8 cellular contexts compared by ENCODE assay signal in genomic region chr7:130363156-130363847, GRCh38. TPM values are rescaled to one million over a fixed set of nuclear protein-coding genes. Genes with fewer than 3 reads are reported as not detected.
DNase-seq lines count a peak whose midpoint lies in the region; ATAC-seq, FAIRE-seq and TF ChIP-seq lines count a peak whose summit lies in the region.

No MANE protein-coding gene starts in this region.

- SMC1A ChIA-PET in GM12878 (lab: Charles Lee; ENCODE audit: uncharacterized antibody, unreplicated experiment) = interaction anchor here (0.7 kb wide), 1 partner anchor 229 kb away, joined by 3 read pairs; no protein-coding TSS in a partner anchor

- H3K4me2 ChIP-seq in GM12878 (ENCODE audit: control insufficient read depth, insufficient read depth) = no peak overlapping the region

- no peaks in the 10 kb centered on the region for H3K79me2 ChIP-seq in GM12878 (ENCODE audit: control insufficient read depth, insufficient read depth, low read length)

- POLR2A ChIA-PET in GM12878 (lab: Charles Lee) = interaction anchor here (0.5 kb wide), 1 partner anchor 176 kb away, joined by 3 read pairs; no protein-coding TSS in a partner anchor

- DNase-seq in Caki2 (ENCODE audit: low read depth) (peak; percentile 69), GM12878 (ENCODE audit: low read depth, low spot score) (no peak), pancreas (peak in 1 of 6 donors; percentile 71), NCI-H82 treated with DMSO at 0.1 percent for 48 hours (lab: John Stamatoyannopoulos, UW; ENCODE audit: unreplicated experiment) (no peak), NCI-H2029 treated with DMSO at 0.1 percent for 48 hours (lab: John Stamatoyannopoulos, UW) (no peak), NCI-H2081 treated with DMSO at 0.1 percent for 48 hours (lab: John Stamatoyannopoulos, UW) (no peak), T-helper 9 cell (no peak)

- in situ Hi-C loops in Caki2 (cut with HindIII; ENCODE audit: low pct_unique_long_range_greater_than_20kb, low sequenced_read_pairs) = no loop called here
- in situ Hi-C loops in GM12878 (cut with MboI) = no loop called here

- no peak for TF ChIP-seq EP300 in GM12878 (IDR thresholded peaks at IDR 0.05; ENCODE audit: borderline replicate concordance in 1 of 2, control insufficient read depth in 1 of 2, low read depth in 2 of 2, low read length in 2 of 2)

- H3K4me3 ChIP-seq in GM12878 (no peak overlapping the region), pancreas (no peak overlapping the region)

- ATAC-seq in HG02642 (IDR thresholded peaks at IDR 0.05; ENCODE audit: poor library complexity, unreplicated experiment) (peak; percentile 48), GM12878 (peak; percentile 51), pancreas (peak; percentile 47 to 84 (median 66))

- H3K27me3 ChIP-seq in GM12878 (replicated peaks in 1 of 2; ENCODE audit: control insufficient read depth in 2 of 2, insufficient read depth in 2 of 2, low read length in 1 of 2) (no peaks in the 10 kb centered on the region), pancreas (no peaks in the 10 kb centered on the region)

- 10% methylated on average over 8 of the region's 8 CpGs for WGBS in GM12878 (ENCODE audit: insufficient coverage, insufficient replicate concordance, low lambda C conversion rate, missing lambda C conversion rate)
- 77 to 84% methylated on average over 8 of the region's 8 CpGs for WGBS in pancreas, 2 donors

- RAD21 ChIA-PET in GM12878 (lab: Charles Lee; ENCODE audit: unreplicated experiment) = no interaction called here

- FAIRE-seq in GM12878 (lab: Jason Lieb, UNC) (peak; percentile 73), pancreas (lab: Jason Lieb, UNC) (no peak)

- no peak overlapping the region for H2AFZ ChIP-seq in GM12878 (ENCODE audit: control insufficient read depth, low read depth, low read length)

- CTCF ChIA-PET in GM12878 (lab: Yijun Ruan, JAX) = no interaction called here

- TF ChIP-seq POLR2A in GM12878 (IDR thresholded peaks at IDR 0.05; ENCODE audit: low read depth, low read length) = no peak

- H3K27ac ChIP-seq in GM12878 (ENCODE audit: control insufficient read depth, insufficient read depth) (no peak overlapping the region), pancreas (peak overlapping the region in 1 of 4 donors; percentile 3)

- H3K4me1 ChIP-seq in GM12878 (ENCODE audit: control insufficient read depth, insufficient read depth, low read length) (peaks cover 13% of the 10 kb centered on the region), pancreas (peaks cover 14 to 24% (median 21%) of the 10 kb centered on the region in 3 donors)

- TF ChIP-seq CTCF in GM12878 (IDR thresholded peaks at IDR 0.05 in 2 of 3, conservative IDR thresholded peaks at IDR 0.05 in 1 of 3; ENCODE audit: control insufficient read depth in 2 of 3, extremely low read depth in 1 of 3, insufficient read depth in 1 of 3, low read depth in 3 of 3, low read length in 3 of 3) = no peak
- TF ChIP-seq CTCF in pancreas (IDR thresholded peaks at IDR 0.05) = no peak

- intact Hi-C loops in GM12878 (cut with micrococcal nuclease; ENCODE audit: unreplicated experiment) = no loop called here
- intact Hi-C loops in pancreas (cut with DNase I) = loop anchor here in 1 of 3 donors (10.0 kb wide), 1 partner anchor 69 kb away; the partner anchor contains the start of gene CPA4

- no TSS peak for BruUV-seq in GM12878 (replicated peaks; lab: Mats Ljungman, UMichigan)

- H4K20me1 ChIP-seq in GM12878 (ENCODE audit: control insufficient read depth, insufficient read depth) = no peaks in the 10 kb centered on the region

- H3K9me3 ChIP-seq in GM12878 (replicated peaks; ENCODE audit: control insufficient read depth, insufficient read depth, low read length) (peaks cover 2% of the 10 kb centered on the region; the same call in 1 of the 3 replicates), pancreas (no peaks in the 10 kb centered on the region)

- H3K9ac ChIP-seq in GM12878 (ENCODE audit: control insufficient read depth, insufficient read depth, low read length) = no peak overlapping the region

- no peaks in the 10 kb centered on the region for H3K36me3 ChIP-seq in GM12878 (ENCODE audit: control insufficient read depth in 2 of 2, insufficient read depth in 2 of 2, low read length in 1 of 2)
- no peaks in the 10 kb centered on the region for H3K36me3 ChIP-seq in pancreas

- no peak; the same call in 1 of the 2 replicates for TF ChIP-seq RAD21 in GM12878 (IDR thresholded peaks at IDR 0.05; ENCODE audit: insufficient read depth, low read depth, low read length)

TF ChIP-seq in GM12878, 131 proteins besides CTCF, POLR2A, EP300 and RAD21 (continues in another document):
- TF ChIP-seq E4F1 (IDR thresholded peaks at IDR 0.05; ENCODE audit: borderline replicate concordance, partially characterized antibody) (no peak), ASH2L (IDR thresholded peaks at IDR 0.05; ENCODE audit: borderline replicate concordance, low read depth) (no peak), PAX5 (IDR thresholded peaks at IDR 0.05; ENCODE audit: borderline replicate concordance, low read depth, low read length) (no peak), JUNB (IDR thresholded peaks at IDR 0.05) (peak; percentile 84), CEBPB (IDR thresholded peaks at IDR 0.05; ENCODE audit: borderline replicate concordance in 1 of 2, low read depth in 2 of 2, low read length in 2 of 2) (no peak), BMI1 (IDR thresholded peaks at IDR 0.05; ENCODE audit: borderline replicate concordance) (no peak), PAX8 (IDR thresholded peaks at IDR 0.05) (no peak), WRNIP1 (IDR thresholded peaks at IDR 0.05; ENCODE audit: borderline replicate concordance, low read depth, low read length) (no peak)

RNA-seq across cellular contexts. Expression of gene CPA1, which starts 17.0 kb away (rescaled TPM):
- total RNA-seq in Caki2 (2014; rRNA removed; shearing (Covaris generic); ENCODE audit: low replicate concordance) = not detected in 2 replicates
- total RNA-seq in GM12878 (2013; cell fraction: nucleolus; rRNA removed) = not detected in 2 replicates
- not detected in 2 replicates for total RNA-seq in GM12878 (2014; rRNA removed)
- not detected in 2 replicates for total RNA-seq in GM12878 (2014; rRNA removed; fragmentation: Illumina TruSeq; extraction: Trizol)
- total RNA-seq in GM12878 (2021) = 8.0 and 11.9 TPM in 2 replicates
- polyA plus RNA-seq in GM12878 (2011; ENCODE audit: low read depth) = not detected
- not detected in 2 replicates for polyA plus RNA-seq in GM12878 (2011; rRNA removed)
- polyA plus RNA-seq in GM12878 (2011; cell fraction: cytosol; rRNA removed) = not detected in 2 replicates
- polyA plus RNA-seq in GM12878 (2011; cell fraction: nucleus; rRNA removed) = not detected in 2 replicates
- not detected in 2 replicates for polyA plus RNA-seq in GM12878 (2012)
- polyA plus RNA-seq in GM12878 (2014; fragmentation: Illumina TruSeq; extraction: Trizol) = not detected in 2 replicates
- polyA plus RNA-seq in GM12878 (2014; fragmentation: Nextera tagmentation; extraction: Ambion mirVana) = not detected
- polyA plus RNA-seq in GM12878 (2014; rRNA removed) = not detected in 2 replicates
- polyA plus RNA-seq in GM12878 (2016; fragmentation: Nextera tagmentation; extraction: Ambion mirVana) = not detected
- polyA minus RNA-seq in GM12878 (2011; rRNA and poly(A)+ RNA removed) = not detected in 2 replicates
- not detected in 2 replicates for polyA minus RNA-seq in GM12878 (2011; cell fraction: cytosol; rRNA and poly(A)+ RNA removed)
- not detected in 2 replicates for polyA minus RNA-seq in GM12878 (2011; cell fraction: nucleus; rRNA and poly(A)+ RNA removed)
- total RNA-seq in pancreas = over 10,000 TPM; 17,933 to 50,686 (median 40,969) TPM
- over 10,000 TPM; 12,124 to 14,783 TPM for polyA plus RNA-seq in pancreas

RNA-seq across cellular contexts. Expression of gene CPA5, which starts 18.7 kb away (rescaled TPM):
- not detected in 2 replicates for total RNA-seq in Caki2 (2014; rRNA removed; shearing (Covaris generic); ENCODE audit: low replicate concordance)
- not detected in 2 replicates for total RNA-seq in GM12878 (2013; cell fraction: nucleolus; rRNA removed)
- total RNA-seq in GM12878 (2014; rRNA removed) = 0.17 TPM in 1 of 2 replicates, not detected in the other
- 0.09 and 0.28 TPM in 2 replicates for total RNA-seq in GM12878 (2014; rRNA removed; fragmentation: Illumina TruSeq; extraction: Trizol)
- 0.29 and 0.49 TPM in 2 replicates for total RNA-seq in GM12878 (2021)
- polyA plus RNA-seq in GM12878 (2011; ENCODE audit: low read depth) = not detected
- polyA plus RNA-seq in GM12878 (2011; rRNA removed) = 0.22 and 0.52 TPM in 2 replicates
- polyA plus RNA-seq in GM12878 (2011; cell fraction: cytosol; rRNA removed) = 0.20 and 0.30 TPM in 2 replicates
- 1.5 and 2.0 TPM in 2 replicates for polyA plus RNA-seq in GM12878 (2011; cell fraction: nucleus; rRNA removed)
- 0.11 and 0.87 TPM in 2 replicates for polyA plus RNA-seq in GM12878 (2012)
- polyA plus RNA-seq in GM12878 (2014; fragmentation: Illumina TruSeq; extraction: Trizol) = 0.06 and 0.21 TPM in 2 replicates
- polyA plus RNA-seq in GM12878 (2014; fragmentation: Nextera tagmentation; extraction: Ambion mirVana) = under 1 TPM; 0.40 to 0.45 TPM
- polyA plus RNA-seq in GM12878 (2014; rRNA removed) = 0.10 TPM in 1 of 2 replicates, not detected in the other
- not detected for polyA plus RNA-seq in GM12878 (2016; fragmentation: Nextera tagmentation; extraction: Ambion mirVana)
- 0.41 and 0.88 TPM in 2 replicates for polyA minus RNA-seq in GM12878 (2011; rRNA and poly(A)+ RNA removed)
- not detected in 2 replicates for polyA minus RNA-seq in GM12878 (2011; cell fraction: cytosol; rRNA and poly(A)+ RNA removed)
- polyA minus RNA-seq in GM12878 (2011; cell fraction: nucleus; rRNA and poly(A)+ RNA removed) = not detected in 2 replicates
- under 1 TPM in 2 of 6 donors, not detected in 4; 0.22 to 0.35 TPM for total RNA-seq in pancreas
- under 1 TPM; 0.09 to 0.19 TPM for polyA plus RNA-seq in pancreas

Comparison
In these comparisons a context has a peak if more than half of its experiments do, and no peak if none do; other contexts are left out.
1. RNA of gene CPA1, which starts 17.0 kb away (total RNA-seq): 17,933 to 50,686 TPM in pancreas; not detected in Caki2 and 8.0 to 11.9 TPM in GM12878; every median in the first group is over 1,000 times any median in the second.
2. Peak in every context shown above with its lines, with median percentiles within 50 percentile points of each other: ATAC-seq.